12 cellular contexts compared by ENCODE assay signal in the genomic region with DNA sequence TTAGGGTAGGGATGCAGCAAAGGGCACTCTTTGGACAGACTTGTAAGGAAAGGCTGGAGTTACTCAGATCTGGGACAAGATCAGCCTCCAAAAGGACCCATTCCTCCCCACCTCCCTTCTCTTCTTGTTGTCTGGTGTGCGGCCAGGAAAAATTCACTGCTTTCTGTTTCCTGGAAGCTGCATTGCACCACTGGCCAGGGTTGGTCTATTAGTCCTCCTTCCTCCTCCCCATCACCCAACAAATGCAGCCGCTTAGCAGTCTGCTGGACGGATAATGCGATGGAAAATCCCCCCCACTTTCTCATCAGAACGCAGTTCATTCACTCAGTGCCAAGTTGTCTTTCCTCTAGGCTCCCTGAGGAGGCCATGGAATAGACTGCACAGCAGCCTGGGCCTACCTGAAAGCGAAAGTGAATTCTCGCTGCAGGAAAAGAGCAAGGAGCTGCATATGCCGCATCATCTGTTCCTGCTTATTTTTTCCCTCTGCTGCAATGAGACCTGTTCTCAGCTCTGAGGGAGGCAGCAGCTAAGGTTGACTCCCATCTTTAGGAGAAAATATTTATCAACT.
A peak's percentile ranks its signal among the peaks of the same experiment; 100 is the strongest.
DNase-seq lines count a peak whose midpoint lies in the region; ATAC-seq and TF ChIP-seq lines count a peak whose summit lies in the region.
"Had no signal": no experiment of that assay in that cellular context is flagged by ENCODE, and none has a peak within 500 bp of the region (broad histone marks: within the 10 kb centered on the region; RNA-seq: fewer than 3 reads in every experiment).

No MANE protein-coding gene starts in this region.

- peak overlapping the region; percentile 13; the same call in 1 of the 2 replicates for H2AFZ ChIP-seq in SK-N-SH (ENCODE audit: low read depth)

- H3K27me3 ChIP-seq in SK-N-SH (ENCODE audit: insufficient read depth), result no peaks in the 10 kb centered on the region
- no peaks in the 10 kb centered on the region for H3K27me3 ChIP-seq in sigmoid colon
- H3K27me3 ChIP-seq: tibial nerve had no signal

- intact Hi-C loops in sigmoid colon (cut with DNase I), result no loop called here

- no peaks in the 10 kb centered on the region for H4K20me1 ChIP-seq in SK-N-SH (ENCODE audit: insufficient read depth)

- TF ChIP-seq RAD21 in SK-N-SH (IDR thresholded peaks at IDR 0.05; ENCODE audit: low read length), result no peak

- H3K4me3 ChIP-seq in SK-N-SH (ENCODE audit: low read depth in 2 of 2, low read length in 1 of 2), result no peak overlapping the region
- H3K4me3 ChIP-seq in sigmoid colon, result peak overlapping the region in 3 of 4 donors; percentile 7 to 33 (median 11)

- no peak for TF ChIP-seq EP300 in SK-N-SH (IDR thresholded peaks at IDR 0.05; ENCODE audit: borderline replicate concordance in 1 of 2, low read depth in 1 of 2, low read length in 1 of 2)
- no peak for TF ChIP-seq EP300 in sigmoid colon (IDR thresholded peaks at IDR 0.05)

- WGBS in SK-N-SH (ENCODE audit: low lambda C conversion rate), result 80% methylated on average over 8 of the region's 8 CpGs
- 55 to 76% methylated on average over 8 of the region's 8 CpGs for WGBS in sigmoid colon, 2 donors

- no peaks in the 10 kb centered on the region for H3K79me2 ChIP-seq in SK-N-SH (ENCODE audit: insufficient read depth)

- DNase-seq in GM03348 (ENCODE audit: low spot score) (peak; percentile 64), SK-N-SH (no peak), globus pallidus (ENCODE audit: low spot score) (peak; percentile 2), sigmoid colon (no peak), NOMO-1 (lab: John Stamatoyannopoulos, UW; ENCODE audit: unreplicated experiment in 2 of 2) (no peak), NCI-H748 treated with DMSO at 0.1 percent for 48 hours (lab: John Stamatoyannopoulos, UW) (no peak)
- DNase-seq: activated CD8-positive, alpha-beta T cell treated with anti-CD3 and anti-CD28 coated beads for 36 hours; NCI-H69; T-cell had no signal

- no peak overlapping the region for H3K4me2 ChIP-seq in SK-N-SH

- H3K36me3 ChIP-seq in SK-N-SH (replicated peaks in 1 of 2; ENCODE audit: control insufficient read depth in 1 of 2, insufficient read depth in 2 of 2, low read length in 1 of 2) (no peaks in the 10 kb centered on the region), sigmoid colon (no peaks in the 10 kb centered on the region)
- H3K36me3 ChIP-seq: tibial nerve had no signal

- 0 out of 4 replicates have a peak, but pooled peaks cover 0 to 11% of the 10 kb centered on the region in 2 experiments for H3K4me1 ChIP-seq in SK-N-SH (ENCODE audit: control insufficient read depth in 1 of 2, insufficient read depth in 2 of 2, low read depth in 1 of 2, low read length in 1 of 2)
- no peaks in the 10 kb centered on the region for H3K4me1 ChIP-seq in sigmoid colon

- peaks cover 8% of the 10 kb centered on the region for H3F3A ChIP-seq in SK-N-SH (replicated peaks; ENCODE audit: insufficient read depth)

- H3K9ac ChIP-seq in SK-N-SH, result no peak overlapping the region

- H3K9me3 ChIP-seq in SK-N-SH (no peaks in the 10 kb centered on the region), sigmoid colon (no peaks in the 10 kb centered on the region)
- H3K9me3 ChIP-seq: tibial nerve had no signal

- ATAC-seq in HG02610 (IDR thresholded peaks at IDR 0.05; ENCODE audit: unreplicated experiment) (no peak), GM21360 (IDR thresholded peaks at IDR 0.05; ENCODE audit: unreplicated experiment) (no peak)
- ATAC-seq: activated CD8-positive, alpha-beta T cell treated with anti-CD3 and anti-CD28 coated beads for 36 hours; T-cell had no signal

- no peak for TF ChIP-seq POLR2A in sigmoid colon (IDR thresholded peaks at IDR 0.05)

- no peaks in the 10 kb centered on the region for H3K9me2 ChIP-seq in SK-N-SH

- TF ChIP-seq CTCF in SK-N-SH (IDR thresholded peaks at IDR 0.05) (no peak), sigmoid colon (IDR thresholded peaks at IDR 0.05) (no peak)

- POLR2A ChIA-PET in SK-N-SH (lab: Yijun Ruan, JAX), result no interaction called here

- no peak overlapping the region for H3K27ac ChIP-seq in SK-N-SH (ENCODE audit: low read depth in 2 of 2, low read length in 1 of 2)
- peak overlapping the region in 1 of 4 donors; percentile 3 for H3K27ac ChIP-seq in sigmoid colon
- H3K27ac ChIP-seq: tibial nerve had no signal

- CTCF ChIA-PET in SK-N-SH (lab: Yijun Ruan, JAX), result no interaction called here

TF ChIP-seq in SK-N-SH, 30 proteins besides CTCF, POLR2A, EP300 and RAD21:
- TF ChIP-seq FOXJ3 (CRISPR knock-in tag; IDR thresholded peaks at IDR 0.05) (no peak), TEAD4 (IDR thresholded peaks at IDR 0.05; ENCODE audit: borderline replicate concordance, insufficient read depth) (no peak), MAX (IDR thresholded peaks at IDR 0.05; ENCODE audit: low read depth) (no peak), FOSL2 (IDR thresholded peaks at IDR 0.05; ENCODE audit: borderline replicate concordance, low read depth) (no peak), GABPA (IDR thresholded peaks at IDR 0.05; ENCODE audit: low read depth) (no peak), NFIC (IDR thresholded peaks at IDR 0.05; ENCODE audit: borderline replicate concordance) (no peak)
TF ChIP-seq in SK-N-SH: peak in this region for 0.

Comparison
In these comparisons a context has a peak if more than half of its experiments do, and no peak if none do; other contexts are left out.
1. DNase-seq: peak in GM03348 (single experiment) and globus pallidus (single experiment); none in SK-N-SH (single experiment), sigmoid colon (single experiment), NOMO-1 (0 of 2) and NCI-H748 treated with DMSO at 0.1 percent for 48 hours (single experiment).
2. H3K4me3 ChIP-seq: peak in sigmoid colon (3 of 4); none in SK-N-SH (0 of 2).